Comparison of ENCODE assay signal across 2 cellular contexts in genomic region chr1:3733603-3734591, GRCh38.
A peak's percentile ranks its signal among the peaks of the same experiment; 100 is the strongest.
TF ChIP-seq lines count a peak whose summit lies in the region.

No MANE protein-coding gene starts in this region.

TF ChIP-seq in HEK293, 187 proteins besides CTCF, POLR2A, EP300 and RAD21:
- TF ChIP-seq ZNF571 (tag by site-specific recombination; IDR thresholded peaks at IDR 0.05) (no peak), GLIS2 (tag by site-specific recombination; IDR thresholded peaks at IDR 0.05) (peak; percentile 66), ZNF514 (tag by site-specific recombination; IDR thresholded peaks at IDR 0.05) (no peak), ZNF391 (tag by site-specific recombination; IDR thresholded peaks at IDR 0.05; ENCODE audit: borderline replicate concordance, low read depth) (no peak), ZNF692 (tag by site-specific recombination; IDR thresholded peaks at IDR 0.05) (no peak), ZNF629 (tag by site-specific recombination; IDR thresholded peaks at IDR 0.05) (no peak)

TF ChIP-seq in K562, 482 proteins besides CTCF, POLR2A, EP300 and RAD21:
- TF ChIP-seq ZNF780A (CRISPR knock-in tag; IDR thresholded peaks at IDR 0.05): no peak
- no peak for TF ChIP-seq ZFP36 (IDR thresholded peaks at IDR 0.05; ENCODE audit: low read depth, low read length, partially characterized antibody)
- peak; percentile 61 for TF ChIP-seq POLR2G (IDR thresholded peaks at IDR 0.05; ENCODE audit: low read depth, low read length)
- no peak for TF ChIP-seq ZNF766 (CRISPR knock-in tag; conservative IDR thresholded peaks at IDR 0.05)
